In the genomic region with DNA sequence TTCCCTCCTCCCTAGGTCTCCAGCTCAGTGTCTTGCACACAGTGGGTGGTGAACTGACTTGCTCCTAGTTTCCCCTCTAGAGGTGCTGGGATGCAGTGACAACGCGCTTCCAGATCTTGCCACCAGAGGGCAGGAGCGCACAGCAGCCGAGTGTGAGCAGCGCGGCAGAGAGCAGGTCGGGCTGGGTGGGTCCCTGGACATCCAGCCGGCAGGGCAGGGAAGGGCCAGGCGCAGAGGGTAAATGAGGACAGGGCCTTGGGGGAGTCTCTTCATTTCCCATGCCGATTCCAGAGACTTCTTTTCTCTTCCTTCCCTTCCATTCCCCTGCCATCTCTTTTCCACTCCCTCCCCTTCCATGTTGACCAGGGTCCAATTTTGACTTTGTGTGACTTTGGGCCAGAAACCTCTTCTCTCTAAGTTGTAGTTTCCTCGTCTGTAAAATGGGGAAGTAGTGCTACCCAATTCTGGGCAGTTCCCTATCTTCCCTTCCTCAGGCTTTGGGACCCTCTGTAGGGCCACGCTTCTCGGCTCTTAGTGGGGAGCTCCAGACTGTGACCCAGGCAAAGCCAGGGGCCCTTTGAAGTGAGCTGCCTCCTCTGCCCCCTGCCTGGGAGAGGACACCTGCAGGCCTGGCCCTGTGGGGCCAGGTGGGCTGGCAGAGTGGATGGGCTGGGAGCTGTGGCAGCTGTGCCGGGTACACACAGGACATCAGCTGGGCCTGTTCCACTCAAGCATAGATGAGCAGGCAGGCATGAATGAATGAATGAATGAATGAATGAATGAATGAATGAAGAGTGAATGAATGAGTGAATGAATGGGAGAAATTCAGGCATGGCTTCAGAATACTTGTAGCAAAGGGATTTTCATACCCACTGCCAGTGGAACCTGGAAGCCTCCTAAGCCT, we compare ENCODE assay signal across 8 cellular contexts. TPM values are rescaled to one million over a fixed set of nuclear protein-coding genes. Genes with fewer than 3 reads are reported as not detected.
DNase-seq lines count a peak whose midpoint lies in the region; ATAC-seq and TF ChIP-seq lines count a peak whose summit lies in the region.

No MANE protein-coding gene starts in this region.

- peaks cover 3% of the 10 kb centered on the region for H3K27me3 Mint-ChIP-seq in CD8-positive, alpha-beta T cell (ENCODE audit: low read depth)
- peaks cover 3% of the 10 kb centered on the region for H3K27me3 Mint-ChIP-seq in endothelial cell (ENCODE audit: unreplicated experiment)

- H3K4me1 ChIP-seq in CD8-positive, alpha-beta T cell (ENCODE audit: insufficient read depth, low read length), result peaks cover 14% of the 10 kb centered on the region

- peak overlapping the region; percentile 76 for H3K4me3 Mint-ChIP-seq in CD8-positive, alpha-beta T cell
- H3K4me3 Mint-ChIP-seq in endothelial cell (ENCODE audit: unreplicated experiment), result no peak overlapping the region

- CTCF ChIA-PET in CD8-positive, alpha-beta T cell (lab: Charles Lee), result interaction anchor here (0.6 to 8.3 kb wide), 35 partner anchors 10 to 290 kb away, joined by 3 to 93 read pairs (median 4); a partner anchor contains a TSS

- DNase-seq in CD8-positive, alpha-beta T cell, result peak; percentile 70 to 88 (median 77)
- DNase-seq in NOMO-1 treated with dmso at 0.1 percent for 144 hours (lab: John Stamatoyannopoulos, UW; ENCODE audit: unreplicated experiment) (peak; percentile 88), endothelial cell (ENCODE audit: low spot score) (peak; percentile 96), middle frontal gyrus (ENCODE audit: extremely low spot score, low spot score) (peak; percentile 69)
- DNase-seq in activated CD8-positive, alpha-beta memory T cell treated with anti-CD3 and anti-CD28 coated beads for 48 hours (ENCODE audit: low read depth in 2 of 3, low spot score in 2 of 3), result peak; percentile 63 to 92 (median 91)
- DNase-seq in stimulated activated CD8-positive, alpha-beta memory T cell treated with anti-CD3 and anti-CD28 coated beads, Interleukin-4, amount 100 ng/mL, for 24 hours (ENCODE audit: low read depth), result peak; percentile 79

- peak overlapping the region; percentile 4 for H3K27ac Mint-ChIP-seq in CD8-positive, alpha-beta T cell
- no peak overlapping the region for H3K27ac Mint-ChIP-seq in endothelial cell (ENCODE audit: unreplicated experiment)

- H3K27me3 ChIP-seq in CD8-positive, alpha-beta T cell (ENCODE audit: insufficient read depth, low read length), result no peaks in the 10 kb centered on the region

- no peaks in the 10 kb centered on the region for H3K9me3 Mint-ChIP-seq in CD8-positive, alpha-beta T cell
- no peaks in the 10 kb centered on the region for H3K9me3 Mint-ChIP-seq in endothelial cell (ENCODE audit: unreplicated experiment)

- no peaks in the 10 kb centered on the region for H3K9me3 ChIP-seq in CD8-positive, alpha-beta T cell (ENCODE audit: low read length)

- peaks cover 20% of the 10 kb centered on the region for H3K4me1 Mint-ChIP-seq in CD8-positive, alpha-beta T cell (ENCODE audit: low read depth)
- peaks cover 6% of the 10 kb centered on the region for H3K4me1 Mint-ChIP-seq in endothelial cell (ENCODE audit: unreplicated experiment)

- intact Hi-C loops in CD8-positive, alpha-beta T cell (cut with DNase I, micrococcal nuclease), result loop anchor here in 1 of 2 experiments (5.0 kb wide), 2 partner anchors 247 to 658 kb away; no protein-coding TSS in a partner anchor

- H3K27ac ChIP-seq in CD8-positive, alpha-beta T cell (ENCODE audit: low read depth, low read length), result no peak overlapping the region

- peak; percentile 97 for TF ChIP-seq CTCF in CD8-positive, alpha-beta T cell (IDR thresholded peaks at IDR 0.05)
- peak; percentile 79 for TF ChIP-seq CTCF in endothelial cell (IDR thresholded peaks at IDR 0.05; ENCODE audit: unreplicated experiment)

- peak; percentile 83 for ATAC-seq in CD8-positive, alpha-beta T cell
- ATAC-seq in GM19438 (IDR thresholded peaks at IDR 0.05; ENCODE audit: low read depth, unreplicated experiment) (peak; percentile 89), HG03521 (IDR thresholded peaks at IDR 0.05; ENCODE audit: unreplicated experiment) (peak; percentile 71)

- no peaks in the 10 kb centered on the region for H3K36me3 Mint-ChIP-seq in CD8-positive, alpha-beta T cell
- H3K36me3 Mint-ChIP-seq in endothelial cell (ENCODE audit: low read depth, unreplicated experiment), result no peaks in the 10 kb centered on the region

- no peak overlapping the region for H3K4me3 ChIP-seq in CD8-positive, alpha-beta T cell (ENCODE audit: low read depth, low read length)

- H3K36me3 ChIP-seq in CD8-positive, alpha-beta T cell (ENCODE audit: insufficient read depth, low read length), result no peaks in the 10 kb centered on the region

- POLR2A ChIA-PET in CD8-positive, alpha-beta T cell (lab: Charles Lee), result interaction anchor here (1.5 kb wide), 1 partner anchor 244 kb away, joined by 4 read pairs; a partner anchor contains a TSS

RNA-seq across cellular contexts. Expression of a gene that starts 43.3 kb away (rescaled TPM):
- 10 to 100 TPM; 13.3 to 15.8 TPM for total RNA-seq in CD8-positive, alpha-beta T cell
- 19.5 TPM for total RNA-seq in endothelial cell (ENCODE audit: unreplicated experiment)
